In the genomic region with DNA sequence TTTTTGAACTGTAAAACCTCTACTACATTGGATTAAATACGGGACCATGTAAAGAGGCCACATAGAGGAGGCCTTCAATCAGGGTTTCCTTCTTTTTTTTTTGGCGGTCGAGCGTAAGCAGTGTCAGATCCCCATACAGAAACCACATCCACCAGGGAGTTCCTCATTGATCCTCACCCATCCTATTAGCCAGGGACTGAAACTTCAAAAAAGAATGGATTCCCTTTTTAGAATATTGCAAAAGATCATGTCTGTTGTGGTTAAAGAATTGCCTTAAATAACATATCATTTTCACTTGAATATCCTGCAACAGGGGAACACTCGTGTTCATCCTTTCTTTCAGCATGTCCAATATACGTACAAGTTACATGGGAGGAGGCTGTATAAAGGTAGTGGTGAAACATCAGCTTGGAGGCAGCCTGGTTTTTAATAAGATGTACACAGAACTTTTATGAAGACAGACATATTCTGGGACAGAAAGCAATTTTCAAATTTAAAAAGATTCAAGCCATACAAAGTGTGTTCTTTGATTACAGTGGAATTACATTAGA, we compare ENCODE assay signal across 8 cellular contexts.
"Had no signal": no experiment of that assay in that cellular context is flagged by ENCODE, and none has a peak within 500 bp of the region (broad histone marks: within the 10 kb centered on the region; RNA-seq: fewer than 3 reads in every experiment).

No MANE protein-coding gene starts in this region.

- H3K4me1 ChIP-seq: uterus had no signal

- H3K4me2 ChIP-seq: smooth muscle cell had no signal

- DNase-seq: activated CD4-positive, alpha-beta memory T cell treated with anti-CD3 and anti-CD28 coated beads for 36 hours; activated CD4-positive, alpha-beta T cell treated with anti-CD3 and anti-CD28 coated beads for 1 hour; activated gamma-delta T cell treated with Interleukin-2 at 50 U/mL for 16 hours; activated naive CD8-positive, alpha-beta T cell treated with anti-CD3 and anti-CD28 coated beads, Interleukin-2, amount 10 ng/mL, durations not matched to agents 7 days and 5 days; activated T-cell treated with anti-CD3 and anti-CD28 coated beads, Interleukin-2, amount 50 U/mL, for 48 hours; uterus had no signal

- H3K27ac ChIP-seq: uterus had no signal

- H3K27me3 ChIP-seq: uterus had no signal

- H3K9me3 ChIP-seq: heart right ventricle, uterus had no signal

- H3K4me3 ChIP-seq: heart right ventricle, smooth muscle cell, uterus had no signal

- H3K36me3 ChIP-seq: heart right ventricle, uterus had no signal
